Comparison of ENCODE assay signal across 13 cellular contexts in the genomic region with DNA sequence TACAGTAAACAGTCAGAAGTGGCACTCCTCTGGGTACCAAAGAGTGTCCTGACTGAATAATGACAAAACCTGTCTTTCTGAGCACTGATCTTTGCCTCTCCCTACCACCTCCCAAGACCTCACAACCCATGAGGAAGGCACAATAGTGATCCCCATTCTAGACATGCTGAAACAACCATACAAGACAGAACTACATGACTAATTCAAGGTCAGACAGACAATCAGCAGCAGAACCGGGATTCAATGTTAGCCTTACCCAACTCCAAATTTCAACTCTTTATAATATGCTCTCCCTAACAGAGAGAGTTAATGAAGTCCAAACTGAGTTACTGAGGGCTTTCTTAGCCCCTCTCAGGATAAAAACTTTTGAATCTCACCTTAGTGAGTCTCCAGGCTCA.
DNase-seq lines count a peak whose midpoint lies in the region; ATAC-seq and TF ChIP-seq lines count a peak whose summit lies in the region.
"Had no signal": no experiment of that assay in that cellular context is flagged by ENCODE, and none has a peak within 500 bp of the region (broad histone marks: within the 10 kb centered on the region; RNA-seq: fewer than 3 reads in every experiment).

No MANE protein-coding gene starts in this region.

- H2AFZ ChIP-seq in mammary epithelial cell (ENCODE audit: low read depth, low read length) (no peak overlapping the region), osteoblast (ENCODE audit: low read length) (no peak overlapping the region)

- DNase-seq in mammary epithelial cell (peak; percentile 60), osteoblast (ENCODE audit: insufficient read length, low spot score, missing footprints) (no peak), head of caudate nucleus (no peak), glutamatergic neuron (no peak), NCI-H69 (lab: John Stamatoyannopoulos, UW) (no peak)
- DNase-seq: activated naive CD4-positive, alpha-beta T cell treated with anti-CD3 and anti-CD28 coated beads for 36 hours; central memory CD4-positive, alpha-beta T cell; kidney glomerular epithelial cell; mucosa of descending colon; NCI-H1436 treated with DMSO at 0.1 percent for 48 hours had no signal

- in situ Hi-C loops in mammary epithelial cell (cut with MboI; ENCODE audit: low sequenced_read_pairs in 2 of 2) = no loop called here

- H3K4me3 Mint-ChIP-seq in glutamatergic neuron (ENCODE audit: unreplicated experiment) = no peak overlapping the region
- H3K4me3 Mint-ChIP-seq: activated naive CD4-positive, alpha-beta T cell treated with anti-CD3 and anti-CD28 coated beads for 36 hours had no signal

- H3K27ac Mint-ChIP-seq in glutamatergic neuron (ENCODE audit: unreplicated experiment) = no peak overlapping the region
- H3K27ac Mint-ChIP-seq: activated naive CD4-positive, alpha-beta T cell treated with anti-CD3 and anti-CD28 coated beads for 36 hours had no signal

- peak; percentile 20 for ATAC-seq in GM18502 (IDR thresholded peaks at IDR 0.05; ENCODE audit: poor library complexity, unreplicated experiment)
- peak; percentile 27 for ATAC-seq in HG03432 (IDR thresholded peaks at IDR 0.05; ENCODE audit: unreplicated experiment)
- ATAC-seq: mucosa of descending colon had no signal

- H3K36me3 ChIP-seq in mammary epithelial cell (ENCODE audit: insufficient read depth, low read length) (peaks cover 6% of the 10 kb centered on the region), osteoblast (ENCODE audit: insufficient read depth, low read length) (peaks cover 24% of the 10 kb centered on the region)

- H3K27me3 ChIP-seq in mammary epithelial cell (ENCODE audit: insufficient read depth, low read length) (no peaks in the 10 kb centered on the region), osteoblast (ENCODE audit: insufficient read depth, low read length) (no peaks in the 10 kb centered on the region)

- dilution Hi-C loops in mammary epithelial cell (cut with HindIII; ENCODE audit: low sequenced_read_pairs) = no loop called here

- H3K79me2 ChIP-seq in mammary epithelial cell (ENCODE audit: insufficient read depth, low read length) = no peaks in the 10 kb centered on the region
- H3K79me2 ChIP-seq in osteoblast (ENCODE audit: insufficient read depth, low read length) = no peaks in the 10 kb centered on the region

- no peak overlapping the region for H3K9ac ChIP-seq in mammary epithelial cell (ENCODE audit: insufficient read depth, low read length)

- H3K4me3 ChIP-seq in mammary epithelial cell (replicated peaks in 1 of 3; ENCODE audit: insufficient read depth in 1 of 3, low read depth in 2 of 3, low read length in 3 of 3) (no peak overlapping the region), osteoblast (ENCODE audit: insufficient read depth, low read length) (no peak overlapping the region)
- H3K4me3 ChIP-seq: mucosa of descending colon had no signal

- BruUV-seq in mammary epithelial cell (replicated peaks; lab: Mats Ljungman, UMichigan) = no TSS peak

- H3K4me2 ChIP-seq in mammary epithelial cell (ENCODE audit: insufficient read depth, low read depth, low read length) (no peak overlapping the region), osteoblast (ENCODE audit: insufficient read depth, low read length) (no peak overlapping the region)

- H3K27me3 Mint-ChIP-seq in glutamatergic neuron (ENCODE audit: unreplicated experiment) = no peaks in the 10 kb centered on the region

- H3K9me3 ChIP-seq in mammary epithelial cell (replicated peaks; ENCODE audit: insufficient read depth, low read length) = no peaks in the 10 kb centered on the region
- H3K9me3 ChIP-seq in osteoblast (ENCODE audit: low read depth, low read length) = no peaks in the 10 kb centered on the region
- H3K9me3 ChIP-seq: mucosa of descending colon had no signal

- TF ChIP-seq CTCF in mammary epithelial cell (conservative IDR thresholded peaks at IDR 0.05 in 1 of 2, IDR thresholded peaks at IDR 0.05 in 1 of 2; ENCODE audit: extremely low read depth in 1 of 2, insufficient read depth in 1 of 2, low read depth in 1 of 2, low read length in 2 of 2) (no peak), osteoblast (IDR thresholded peaks at IDR 0.05; ENCODE audit: extremely low read depth, low read depth, low read length) (no peak), glutamatergic neuron (IDR thresholded peaks at IDR 0.05; ENCODE audit: partially characterized antibody, unreplicated experiment) (no peak)

- H4K20me1 ChIP-seq in mammary epithelial cell (ENCODE audit: insufficient read depth, low read length) = no peaks in the 10 kb centered on the region
- no peaks in the 10 kb centered on the region for H4K20me1 ChIP-seq in osteoblast (ENCODE audit: insufficient read depth, low read length)

- H3K9me3 Mint-ChIP-seq in glutamatergic neuron (ENCODE audit: unreplicated experiment) = peaks cover 1% of the 10 kb centered on the region
- H3K9me3 Mint-ChIP-seq: activated naive CD4-positive, alpha-beta T cell treated with anti-CD3 and anti-CD28 coated beads for 36 hours had no signal

- H3K4me1 ChIP-seq in mammary epithelial cell (ENCODE audit: insufficient read depth, low read length) = peaks cover 49% of the 10 kb centered on the region
- peaks cover 45% of the 10 kb centered on the region for H3K4me1 ChIP-seq in osteoblast (ENCODE audit: insufficient read depth, low read length)

- H3K27ac ChIP-seq in mammary epithelial cell (ENCODE audit: insufficient read depth, low read depth, low read length) (no peak overlapping the region), osteoblast (ENCODE audit: low read depth, low read length) (peak overlapping the region; percentile 55)
- H3K27ac ChIP-seq: epithelial cell of prostate had no signal

- WGBS in mammary epithelial cell (ENCODE audit: low coverage, missing lambda C conversion rate) = 89% methylated on average over 1 of the region's 1 CpG

- CTCF ChIA-PET in mammary epithelial cell (lab: Charles Lee; ENCODE audit: low non-redundant PET) = no interaction called here

- H3K4me1 Mint-ChIP-seq in glutamatergic neuron (ENCODE audit: low read depth, unreplicated experiment) = peaks cover 11% of the 10 kb centered on the region

- intact Hi-C loops in mammary epithelial cell (cut with micrococcal nuclease) (loop anchor here (2.0 to 10.0 kb wide), 3 partner anchors 29 to 331 kb away; a partner anchor contains a TSS), head of caudate nucleus (cut with DNase I) (no loop called here)

- H3K36me3 Mint-ChIP-seq in glutamatergic neuron (ENCODE audit: unreplicated experiment) = no peaks in the 10 kb centered on the region
